In genomic region chr19:3810708-3811355, GRCh38 we compare ENCODE assay signal across 1 cellular context.
TF ChIP-seq lines count a peak whose summit lies in the region.

No MANE protein-coding gene starts in this region.

TF ChIP-seq in SK-N-SH, 30 proteins besides CTCF, POLR2A, EP300 and RAD21:
- TF ChIP-seq, protein P1, sequence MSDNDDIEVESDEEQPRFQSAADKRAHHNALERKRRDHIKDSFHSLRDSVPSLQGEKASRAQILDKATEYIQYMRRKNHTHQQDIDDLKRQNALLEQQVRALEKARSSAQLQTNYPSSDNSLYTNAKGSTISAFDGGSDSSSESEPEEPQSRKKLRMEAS (IDR thresholded peaks at IDR 0.05; ENCODE audit: low read depth): no peak
- no peak for TF ChIP-seq USF1 (IDR thresholded peaks at IDR 0.05; ENCODE audit: borderline replicate concordance, low read depth)
- TF ChIP-seq, protein P2, sequence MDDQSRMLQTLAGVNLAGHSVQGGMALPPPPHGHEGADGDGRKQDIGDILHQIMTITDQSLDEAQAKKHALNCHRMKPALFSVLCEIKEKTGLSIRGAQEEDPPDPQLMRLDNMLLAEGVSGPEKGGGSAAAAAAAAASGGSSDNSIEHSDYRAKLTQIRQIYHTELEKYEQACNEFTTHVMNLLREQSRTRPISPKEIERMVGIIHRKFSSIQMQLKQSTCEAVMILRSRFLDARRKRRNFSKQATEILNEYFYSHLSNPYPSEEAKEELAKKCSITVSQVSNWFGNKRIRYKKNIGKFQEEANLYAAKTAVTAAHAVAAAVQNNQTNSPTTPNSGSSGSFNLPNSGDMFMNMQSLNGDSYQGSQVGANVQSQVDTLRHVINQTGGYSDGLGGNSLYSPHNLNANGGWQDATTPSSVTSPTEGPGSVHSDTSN (IDR thresholded peaks at IDR 0.05): no peak
- no peak for TF ChIP-seq USF2 (IDR thresholded peaks at IDR 0.05; ENCODE audit: borderline replicate concordance, low read depth, low read length)
- no peak for TF ChIP-seq ZBTB33 (IDR thresholded peaks at IDR 0.05; ENCODE audit: borderline replicate concordance, low read depth)
- no peak for TF ChIP-seq TEAD4 (IDR thresholded peaks at IDR 0.05; ENCODE audit: borderline replicate concordance, insufficient read depth)
- no peak for TF ChIP-seq RFX5 (IDR thresholded peaks at IDR 0.05; ENCODE audit: low read length)
- TF ChIP-seq JUND (IDR thresholded peaks at IDR 0.05): no peak
- no peak for TF ChIP-seq CHD2 (IDR thresholded peaks at IDR 0.05; ENCODE audit: low read length, partially characterized antibody)
